ENCODE assay signal across 23 cellular contexts in the genomic region with DNA sequence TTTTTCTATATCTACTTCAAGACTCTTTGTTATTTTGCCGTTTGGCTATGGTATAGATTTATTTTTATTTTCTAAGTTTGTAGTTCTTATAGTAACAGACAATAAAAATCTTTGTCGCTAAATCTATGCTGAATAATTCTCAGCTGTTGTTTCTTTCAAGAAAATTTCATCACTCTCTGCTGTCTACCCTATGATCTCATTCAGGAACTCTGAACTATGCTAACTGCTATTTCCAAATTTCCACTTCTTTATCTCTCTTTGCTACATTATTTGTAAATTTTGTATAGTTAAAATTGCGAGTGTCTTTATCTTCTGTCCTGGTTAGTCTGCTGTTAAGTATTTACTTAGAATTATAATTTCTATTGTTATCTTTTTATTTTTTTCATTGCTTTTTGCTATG.
"Had no signal": no experiment of that assay in that cellular context is flagged by ENCODE, and none has a peak within 500 bp of the region (broad histone marks: within the 10 kb centered on the region; RNA-seq: fewer than 3 reads in every experiment).

No MANE protein-coding gene starts in this region.

- DNase-seq: activated CD4-positive, alpha-beta T cell treated with anti-CD3 and anti-CD28 coated beads for 4 hours; activated CD4-positive, alpha-beta T cell treated with anti-CD3 and anti-CD28 coated beads, Interleukin-2, amount 50 U/mL, for 48 hours; activated CD4-positive, CD25-positive, alpha-beta regulatory T cell; activated effector memory CD4-positive, alpha-beta T cell treated with anti-CD3 and anti-CD28 coated beads, Interleukin-2, amount 50 U/mL, for 16 hours; activated naive CD4-positive, alpha-beta T cell treated with anti-CD3 and anti-CD28 coated beads, Interleukin-2, amount 10 ng/mL, durations not matched to agents 7 days and 5 days; aorta; brain microvascular endothelial cell; endodermal cell; esophagus squamous epithelium; foreskin melanocyte; kidney; lower lobe of right lung; naive thymus-derived CD4-positive, alpha-beta T cell; posterior cingulate gyrus; right lobe of liver; stimulated activated CD4-positive, alpha-beta T cell treated with anti-CD3 and anti-CD28 coated beads, Interleukin-15, amount 100 ng/mL, for 24 hours; stimulated activated naive B cell treated with anti-CD40 and anti-IgM and Interleukin-4, amounts not matched to agents 10 μg/mL and 1 μg/mL and 100 μg/mL, for 72 hours; T-helper 9 cell; transverse colon had no signal

- H3K4me2 ChIP-seq: neural progenitor cell, smooth muscle cell had no signal

- H2AFZ ChIP-seq: neural progenitor cell had no signal

- H3K27ac Mint-ChIP-seq: activated naive CD4-positive, alpha-beta T cell treated with anti-CD3 and anti-CD28 coated beads, Interleukin-2, amount 10 ng/mL, durations not matched to agents 7 days and 5 days; endodermal cell; naive thymus-derived CD4-positive, alpha-beta T cell; neural progenitor cell; stimulated activated naive B cell treated with anti-CD40 and anti-IgM and Interleukin-4, amounts not matched to agents 10 μg/mL and 1 μg/mL and 100 μg/mL, for 72 hours had no signal

- H3K36me3 Mint-ChIP-seq: activated naive CD4-positive, alpha-beta T cell treated with anti-CD3 and anti-CD28 coated beads, Interleukin-2, amount 10 ng/mL, durations not matched to agents 7 days and 5 days; naive thymus-derived CD4-positive, alpha-beta T cell; neural progenitor cell; stimulated activated naive B cell treated with anti-CD40 and anti-IgM and Interleukin-4, amounts not matched to agents 10 μg/mL and 1 μg/mL and 100 μg/mL, for 72 hours had no signal

- H3K9ac ChIP-seq: neural progenitor cell had no signal

- H3K36me3 ChIP-seq: brain microvascular endothelial cell, esophagus squamous epithelium, lower lobe of right lung, neural progenitor cell, right lobe of liver, transverse colon had no signal

- ATAC-seq: lower lobe of right lung; naive thymus-derived CD4-positive, alpha-beta T cell; right lobe of liver; stimulated activated naive B cell treated with anti-CD40 and anti-IgM and Interleukin-4, amounts not matched to agents 10 μg/mL and 1 μg/mL and 100 μg/mL, for 72 hours had no signal

- H3K4me1 Mint-ChIP-seq: activated naive CD4-positive, alpha-beta T cell treated with anti-CD3 and anti-CD28 coated beads, Interleukin-2, amount 10 ng/mL, durations not matched to agents 7 days and 5 days; central memory CD8-positive, alpha-beta T cell; endodermal cell; naive thymus-derived CD4-positive, alpha-beta T cell; neural progenitor cell; stimulated activated naive B cell treated with anti-CD40 and anti-IgM and Interleukin-4, amounts not matched to agents 10 μg/mL and 1 μg/mL and 100 μg/mL, for 72 hours had no signal

- H3K27ac ChIP-seq: brain microvascular endothelial cell, coronary artery, esophagus squamous epithelium, lower lobe of right lung, neural progenitor cell, right lobe of liver, transverse colon had no signal

- H3K4me3 Mint-ChIP-seq: activated naive CD4-positive, alpha-beta T cell treated with anti-CD3 and anti-CD28 coated beads, Interleukin-2, amount 10 ng/mL, durations not matched to agents 7 days and 5 days; central memory CD8-positive, alpha-beta T cell; endodermal cell; naive thymus-derived CD4-positive, alpha-beta T cell; neural progenitor cell; stimulated activated naive B cell treated with anti-CD40 and anti-IgM and Interleukin-4, amounts not matched to agents 10 μg/mL and 1 μg/mL and 100 μg/mL, for 72 hours had no signal

- H3K27me3 ChIP-seq: brain microvascular endothelial cell, esophagus squamous epithelium, neural progenitor cell, right lobe of liver, transverse colon had no signal

- H3K4me3 ChIP-seq: coronary artery, esophagus squamous epithelium, lower lobe of right lung, neural progenitor cell, right lobe of liver, smooth muscle cell, transverse colon had no signal

- H3K9me3 Mint-ChIP-seq: stimulated activated naive B cell treated with anti-CD40 and anti-IgM and Interleukin-4, amounts not matched to agents 10 μg/mL and 1 μg/mL and 100 μg/mL, for 72 hours had no signal

- H3K9me3 ChIP-seq: esophagus squamous epithelium, lower lobe of right lung, right lobe of liver, transverse colon had no signal

- H3K4me1 ChIP-seq: esophagus squamous epithelium, lower lobe of right lung, neural progenitor cell, right lobe of liver, transverse colon had no signal
